Comparison of ENCODE assay signal across 24 cellular contexts in genomic region chr11:13102575-13102840, GRCh38.
"Had no signal": no experiment of that assay in that cellular context is flagged by ENCODE, and none has a peak within 500 bp of the region (broad histone marks: within the 10 kb centered on the region; RNA-seq: fewer than 3 reads in every experiment).

No MANE protein-coding gene starts in this region.

- DNase-seq: activated CD8-positive, alpha-beta memory T cell treated with anti-CD3 and anti-CD28 coated beads for 24 hours; activated CD8-positive, alpha-beta memory T cell treated with anti-CD3 and anti-CD28 coated beads, Interleukin-2, amount 50 U/mL, for 48 hours; activated naive CD4-positive, alpha-beta T cell treated with Interleukin-2 at 50 U/mL for 16 hours; activated naive CD8-positive, alpha-beta T cell treated with anti-CD3 and anti-CD28 coated beads for 36 hours; activated T-cell treated with anti-CD3 and anti-CD28 coated beads, Interleukin-2, amount 50 U/mL, for 48 hours; effector memory CD8-positive, alpha-beta T cell; kidney glomerular epithelial cell; left ventricle myocardium inferior; small intestine; stomach; T-helper 1 cell; transverse colon; uterus; WERI-Rb-1 had no signal

- FAIRE-seq: astrocyte, colon, small intestine, TTC549 had no signal

- H3K36me3 ChIP-seq: breast epithelium, left ventricle myocardium inferior, stomach, suprapubic skin, transverse colon, uterus, WERI-Rb-1 had no signal

- H3K27ac Mint-ChIP-seq: activated naive CD8-positive, alpha-beta T cell treated with anti-CD3 and anti-CD28 coated beads for 36 hours; effector memory CD8-positive, alpha-beta T cell; natural killer cell treated with Interleukin-12 subunit alpha and Interleukin-12 subunit beta and Interleukin-15 and Interleukin-18, amount 100 ng/mL, for 72 hours; stimulated activated memory B cell treated with anti-CD40 and anti-IgM and Interleukin-4, amounts not matched to agents 10 μg/mL and 1 μg/mL and 100 μg/mL, for 72 hours had no signal

- H3K36me3 Mint-ChIP-seq: activated naive CD8-positive, alpha-beta T cell treated with anti-CD3 and anti-CD28 coated beads for 36 hours; natural killer cell treated with Interleukin-12 subunit alpha and Interleukin-12 subunit beta and Interleukin-15 and Interleukin-18, amount 100 ng/mL, for 72 hours; stimulated activated memory B cell treated with anti-CD40 and anti-IgM and Interleukin-4, amounts not matched to agents 10 μg/mL and 1 μg/mL and 100 μg/mL, for 72 hours had no signal

- H3K9me3 ChIP-seq: breast epithelium, left ventricle myocardium inferior, stomach, suprapubic skin, transverse colon, uterus had no signal

- H3K27me3 ChIP-seq: breast epithelium, stomach, suprapubic skin, transverse colon, uterus had no signal

- H3K27ac ChIP-seq: breast epithelium, epithelial cell of prostate, left ventricle myocardium inferior, stomach, suprapubic skin, transverse colon, uterus, WERI-Rb-1 had no signal

- H3K4me1 ChIP-seq: uterus had no signal

- ATAC-seq: effector memory CD8-positive, alpha-beta T cell; natural killer cell treated with Interleukin-12 subunit alpha and Interleukin-12 subunit beta and Interleukin-15 and Interleukin-18, amount 100 ng/mL, for 72 hours; sciatic nerve; stimulated activated memory B cell treated with anti-CD40 and anti-IgM and Interleukin-4, amounts not matched to agents 10 μg/mL and 1 μg/mL and 100 μg/mL, for 72 hours had no signal

- H3K4me1 Mint-ChIP-seq: activated naive CD8-positive, alpha-beta T cell treated with anti-CD3 and anti-CD28 coated beads for 36 hours; central memory CD8-positive, alpha-beta T cell; stimulated activated memory B cell treated with anti-CD40 and anti-IgM and Interleukin-4, amounts not matched to agents 10 μg/mL and 1 μg/mL and 100 μg/mL, for 72 hours had no signal

- H3K4me3 ChIP-seq: breast epithelium, left ventricle myocardium inferior, stomach, suprapubic skin, transverse colon, uterus had no signal

- H3K9me3 Mint-ChIP-seq: activated naive CD8-positive, alpha-beta T cell treated with anti-CD3 and anti-CD28 coated beads for 36 hours; central memory CD8-positive, alpha-beta T cell; effector memory CD8-positive, alpha-beta T cell had no signal

- H3K4me3 Mint-ChIP-seq: activated naive CD8-positive, alpha-beta T cell treated with anti-CD3 and anti-CD28 coated beads for 36 hours; central memory CD8-positive, alpha-beta T cell; effector memory CD8-positive, alpha-beta T cell; natural killer cell treated with Interleukin-12 subunit alpha and Interleukin-12 subunit beta and Interleukin-15 and Interleukin-18, amount 100 ng/mL, for 72 hours; stimulated activated memory B cell treated with anti-CD40 and anti-IgM and Interleukin-4, amounts not matched to agents 10 μg/mL and 1 μg/mL and 100 μg/mL, for 72 hours had no signal
